Comparison of ENCODE assay signal across 12 cellular contexts in genomic region chr11:85123752-85124231, GRCh38.
DNase-seq lines count a peak whose midpoint lies in the region; ATAC-seq, FAIRE-seq and TF ChIP-seq lines count a peak whose summit lies in the region.
"Had no signal": no experiment of that assay in that cellular context is flagged by ENCODE, and none has a peak within 500 bp of the region (broad histone marks: within the 10 kb centered on the region; RNA-seq: fewer than 3 reads in every experiment).

No MANE protein-coding gene starts in this region.

- no peak overlapping the region for H3K4ac ChIP-seq in mesendoderm (ENCODE audit: low read depth, low read length)

- ATAC-seq in GM18873 (IDR thresholded peaks at IDR 0.05; ENCODE audit: low FRiP score, unreplicated experiment) (peak; percentile 94), HG02571 (IDR thresholded peaks at IDR 0.05; ENCODE audit: unreplicated experiment) (peak; percentile 86), HG03469 (IDR thresholded peaks at IDR 0.05; ENCODE audit: unreplicated experiment) (peak; percentile 95), SK-N-SH treated with all-trans-retinoic acid at 6 μM for 48 hours (no peak)
- ATAC-seq: body of pancreas, HepG2 had no signal

- no peaks in the 10 kb centered on the region for H3K36me3 ChIP-seq in mesendoderm (ENCODE audit: control insufficient read depth, insufficient read depth, low read length)
- H3K36me3 ChIP-seq in kidney (ENCODE audit: control insufficient read depth in 1 of 2, insufficient read depth in 2 of 2, low read length in 2 of 2) = no peaks in the 10 kb centered on the region

- no peak overlapping the region for H4K8ac ChIP-seq in mesendoderm (ENCODE audit: low read depth, low read length)

- intact Hi-C loops in kidney (cut with DNase I) = no loop called here

- H2BK120ac ChIP-seq in mesendoderm (ENCODE audit: low read depth, low read length) = no peak overlapping the region

- H3K27me3 ChIP-seq in mesendoderm (ENCODE audit: insufficient read depth, low read length, poor library complexity) = no peaks in the 10 kb centered on the region
- H3K27me3 ChIP-seq: body of pancreas had no signal

- H3K4me3 ChIP-seq in mesendoderm (ENCODE audit: low read length) = no peak overlapping the region
- no peak overlapping the region for H3K4me3 ChIP-seq in kidney (ENCODE audit: low read length in 2 of 2)
- H3K4me3 ChIP-seq: body of pancreas had no signal

- H3K4me2 ChIP-seq in mesendoderm (ENCODE audit: low read length) = no peak overlapping the region

- no peaks in the 10 kb centered on the region for H3K79me2 ChIP-seq in mesendoderm (ENCODE audit: control insufficient read depth, insufficient read depth, low read length)

- DNase-seq in mesendoderm = peak; percentile 42
- DNase-seq in DMS 273 (lab: John Stamatoyannopoulos, UW; ENCODE audit: unreplicated experiment) = no peak
- DNase-seq in kidney = no peak
- DNase-seq in cerebellar nuclear complex (lab: John Stamatoyannopoulos, UW) = no peak
- DNase-seq: activated CD4-positive, alpha-beta T cell treated with anti-CD3 and anti-CD28 coated beads, Interleukin-2, amount 50 U/mL, for 48 hours; body of pancreas; foreskin melanocyte had no signal

- TF ChIP-seq CTCF in kidney (IDR thresholded peaks at IDR 0.05; ENCODE audit: borderline replicate concordance, extremely low read depth, insufficient read depth) = no peak

- no peak for FAIRE-seq in kidney (lab: Jason Lieb, UNC)
- FAIRE-seq: HepG2 had no signal

- no peaks in the 10 kb centered on the region for H3K79me1 ChIP-seq in mesendoderm (ENCODE audit: low read length)

- no peak overlapping the region for H3K27ac ChIP-seq in mesendoderm (ENCODE audit: low read depth, low read length)
- no peak overlapping the region for H3K27ac ChIP-seq in kidney (ENCODE audit: low read depth in 2 of 2, low read length in 2 of 2)
- H3K27ac ChIP-seq: body of pancreas had no signal

- H3K9ac ChIP-seq in mesendoderm (ENCODE audit: low read length) (no peak overlapping the region), kidney (ENCODE audit: low read length in 2 of 2) (no peak overlapping the region)

- WGBS in mesendoderm (ENCODE audit: extremely low coverage, insufficient coverage, low lambda C conversion rate) = no CpG with 5 or more reads among the region's 1 CpG

- H3K4me1 ChIP-seq in mesendoderm (ENCODE audit: control insufficient read depth, low read depth, low read length) (no peaks in the 10 kb centered on the region), kidney (ENCODE audit: control insufficient read depth in 1 of 2, insufficient read depth in 1 of 2, low read depth in 1 of 2, low read length in 2 of 2) (no peaks in the 10 kb centered on the region)

- no peak overlapping the region for H2BK5ac ChIP-seq in mesendoderm (ENCODE audit: low read length)

- H3K18ac ChIP-seq in mesendoderm (ENCODE audit: low read length) = no peak overlapping the region

- H2BK15ac ChIP-seq in mesendoderm (replicated peaks; ENCODE audit: low read depth) = no peak overlapping the region

- H4K5ac ChIP-seq in mesendoderm (ENCODE audit: low read length) = no peak overlapping the region

- H2AK5ac ChIP-seq in mesendoderm (ENCODE audit: low read length) = no peak overlapping the region

- no peak overlapping the region for H3K23ac ChIP-seq in mesendoderm (ENCODE audit: low read length)

- H3K9me3 ChIP-seq in kidney (ENCODE audit: control insufficient read depth in 1 of 2, low read length in 2 of 2) = peaks cover 0 to 3% of the 10 kb centered on the region in 2 donors
- H3K9me3 ChIP-seq: body of pancreas had no signal

- H3K56ac ChIP-seq in mesendoderm (ENCODE audit: low read length) = no peak overlapping the region

TF ChIP-seq in SK-N-SH treated with all-trans-retinoic acid at 6 μM for 48 hours, 23 proteins besides CTCF, POLR2A, EP300 and RAD21:
- TF ChIP-seq ESRRG (CRISPR knock-in tag; IDR thresholded peaks at IDR 0.05) = no peak
- no peak for TF ChIP-seq PATZ1 (CRISPR knock-in tag; IDR thresholded peaks at IDR 0.05; ENCODE audit: borderline replicate concordance)
- no peak for TF ChIP-seq ZNF70 (CRISPR knock-in tag; IDR thresholded peaks at IDR 0.05)
- TF ChIP-seq, protein P1, sequence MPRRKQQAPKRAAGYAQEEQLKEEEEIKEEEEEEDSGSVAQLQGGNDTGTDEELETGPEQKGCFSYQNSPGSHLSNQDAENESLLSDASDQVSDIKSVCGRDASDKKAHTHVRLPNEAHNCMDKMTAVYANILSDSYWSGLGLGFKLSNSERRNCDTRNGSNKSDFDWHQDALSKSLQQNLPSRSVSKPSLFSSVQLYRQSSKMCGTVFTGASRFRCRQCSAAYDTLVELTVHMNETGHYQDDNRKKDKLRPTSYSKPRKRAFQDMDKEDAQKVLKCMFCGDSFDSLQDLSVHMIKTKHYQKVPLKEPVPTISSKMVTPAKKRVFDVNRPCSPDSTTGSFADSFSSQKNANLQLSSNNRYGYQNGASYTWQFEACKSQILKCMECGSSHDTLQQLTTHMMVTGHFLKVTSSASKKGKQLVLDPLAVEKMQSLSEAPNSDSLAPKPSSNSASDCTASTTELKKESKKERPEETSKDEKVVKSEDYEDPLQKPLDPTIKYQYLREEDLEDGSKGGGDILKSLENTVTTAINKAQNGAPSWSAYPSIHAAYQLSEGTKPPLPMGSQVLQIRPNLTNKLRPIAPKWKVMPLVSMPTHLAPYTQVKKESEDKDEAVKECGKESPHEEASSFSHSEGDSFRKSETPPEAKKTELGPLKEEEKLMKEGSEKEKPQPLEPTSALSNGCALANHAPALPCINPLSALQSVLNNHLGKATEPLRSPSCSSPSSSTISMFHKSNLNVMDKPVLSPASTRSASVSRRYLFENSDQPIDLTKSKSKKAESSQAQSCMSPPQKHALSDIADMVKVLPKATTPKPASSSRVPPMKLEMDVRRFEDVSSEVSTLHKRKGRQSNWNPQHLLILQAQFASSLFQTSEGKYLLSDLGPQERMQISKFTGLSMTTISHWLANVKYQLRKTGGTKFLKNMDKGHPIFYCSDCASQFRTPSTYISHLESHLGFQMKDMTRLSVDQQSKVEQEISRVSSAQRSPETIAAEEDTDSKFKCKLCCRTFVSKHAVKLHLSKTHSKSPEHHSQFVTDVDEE (CRISPR knock-in tag; IDR thresholded peaks at IDR 0.05) = no peak
- no peak for TF ChIP-seq TOX (CRISPR knock-in tag; IDR thresholded peaks at IDR 0.05; ENCODE audit: borderline replicate concordance)
- TF ChIP-seq POU6F1 (CRISPR knock-in tag; IDR thresholded peaks at IDR 0.05; ENCODE audit: borderline replicate concordance, low read depth) = no peak
- no peak for TF ChIP-seq ZFP3 (CRISPR knock-in tag; IDR thresholded peaks at IDR 0.05)
- no peak for TF ChIP-seq ARNTL (CRISPR knock-in tag; IDR thresholded peaks at IDR 0.05; ENCODE audit: borderline replicate concordance, low read depth)
- TF ChIP-seq CREB5 (CRISPR knock-in tag; IDR thresholded peaks at IDR 0.05; ENCODE audit: low read depth) = no peak
- no peak for TF ChIP-seq GLIS3 (CRISPR knock-in tag; IDR thresholded peaks at IDR 0.05)
